ENCODE assay signal across 1 cellular context in genomic region chr11:13114566-13115465, GRCh38.
TF ChIP-seq lines count a peak whose summit lies in the region.

No MANE protein-coding gene starts in this region.

TF ChIP-seq in HepG2, 621 proteins besides CTCF, POLR2A, EP300 and RAD21 (continued from another document and continues in another):
- no peak for TF ChIP-seq ZNF333 (CRISPR knock-in tag; IDR thresholded peaks at IDR 0.05; ENCODE audit: borderline replicate concordance)
- peak; percentile 74 for TF ChIP-seq NFYC (CRISPR knock-in tag; IDR thresholded peaks at IDR 0.05)
- no peak for TF ChIP-seq ZNF646 (CRISPR knock-in tag; IDR thresholded peaks at IDR 0.05)
- no peak for TF ChIP-seq MTF1 (CRISPR knock-in tag; IDR thresholded peaks at IDR 0.05)
- TF ChIP-seq ZNF225 (CRISPR knock-in tag; IDR thresholded peaks at IDR 0.05): no peak
- TF ChIP-seq PAWR (CRISPR knock-in tag; IDR thresholded peaks at IDR 0.05; ENCODE audit: borderline replicate concordance): no peak
- no peak for TF ChIP-seq GZF1 (CRISPR knock-in tag; IDR thresholded peaks at IDR 0.05)
- TF ChIP-seq ZKSCAN1 (IDR thresholded peaks at IDR 0.05; ENCODE audit: low read length): no peak
- no peak for TF ChIP-seq ATF5 (CRISPR knock-in tag; IDR thresholded peaks at IDR 0.05; ENCODE audit: low read depth)
- no peak for TF ChIP-seq ZBTB14 (CRISPR knock-in tag; IDR thresholded peaks at IDR 0.05)
- no peak for TF ChIP-seq ZNF33A (CRISPR knock-in tag; IDR thresholded peaks at IDR 0.05; ENCODE audit: borderline replicate concordance)
- peak; percentile 83; the same call in 1 of the 2 replicates for TF ChIP-seq SOX5 (CRISPR knock-in tag; IDR thresholded peaks at IDR 0.05; ENCODE audit: borderline replicate concordance)
- no peak for TF ChIP-seq BCLAF1 (IDR thresholded peaks at IDR 0.05)
- TF ChIP-seq ZBTB43 (CRISPR knock-in tag; conservative IDR thresholded peaks at IDR 0.05): no peak
- TF ChIP-seq BCL6 (CRISPR knock-in tag; IDR thresholded peaks at IDR 0.05): peak; percentile 53; the same call in 1 of the 2 replicates
- peak; percentile 76 for TF ChIP-seq RFX3 (CRISPR knock-in tag; IDR thresholded peaks at IDR 0.05)
- TF ChIP-seq ZNF160 (CRISPR knock-in tag; IDR thresholded peaks at IDR 0.05): no peak
- TF ChIP-seq CCAR2 (optimal IDR thresholded peaks at IDR 0.05; ENCODE audit: low read depth, low read length): no peak
- TF ChIP-seq ARID4A (CRISPR knock-in tag; IDR thresholded peaks at IDR 0.05; ENCODE audit: borderline replicate concordance): peak; percentile 44; the same call in 1 of the 2 replicates
- peak; percentile 48; the same call in 1 of the 2 replicates for TF ChIP-seq MXD4 (CRISPR knock-in tag; IDR thresholded peaks at IDR 0.05)
- no peak for TF ChIP-seq HNRNPH1 (optimal IDR thresholded peaks at IDR 0.05; ENCODE audit: low read depth, low read length)
- no peak for TF ChIP-seq FOXO4 (CRISPR knock-in tag; conservative IDR thresholded peaks at IDR 0.05)
- TF ChIP-seq FOXO1 (CRISPR knock-in tag; IDR thresholded peaks at IDR 0.05): peak; percentile 51; the same call in 1 of the 2 replicates
- TF ChIP-seq E2F1 (CRISPR knock-in tag; IDR thresholded peaks at IDR 0.05): no peak
- no peak for TF ChIP-seq RNF219 (CRISPR knock-in tag; IDR thresholded peaks at IDR 0.05)
- TF ChIP-seq TFDP2 (CRISPR knock-in tag; IDR thresholded peaks at IDR 0.05): 0 out of 2 replicates have a peak, but pooled peaks have one; percentile 15
- TF ChIP-seq PTBP1 (IDR thresholded peaks at IDR 0.05; ENCODE audit: low read depth, low read length, poor library complexity, severe bottlenecking): no peak
